8 cellular contexts compared by ENCODE assay signal in the genomic region with DNA sequence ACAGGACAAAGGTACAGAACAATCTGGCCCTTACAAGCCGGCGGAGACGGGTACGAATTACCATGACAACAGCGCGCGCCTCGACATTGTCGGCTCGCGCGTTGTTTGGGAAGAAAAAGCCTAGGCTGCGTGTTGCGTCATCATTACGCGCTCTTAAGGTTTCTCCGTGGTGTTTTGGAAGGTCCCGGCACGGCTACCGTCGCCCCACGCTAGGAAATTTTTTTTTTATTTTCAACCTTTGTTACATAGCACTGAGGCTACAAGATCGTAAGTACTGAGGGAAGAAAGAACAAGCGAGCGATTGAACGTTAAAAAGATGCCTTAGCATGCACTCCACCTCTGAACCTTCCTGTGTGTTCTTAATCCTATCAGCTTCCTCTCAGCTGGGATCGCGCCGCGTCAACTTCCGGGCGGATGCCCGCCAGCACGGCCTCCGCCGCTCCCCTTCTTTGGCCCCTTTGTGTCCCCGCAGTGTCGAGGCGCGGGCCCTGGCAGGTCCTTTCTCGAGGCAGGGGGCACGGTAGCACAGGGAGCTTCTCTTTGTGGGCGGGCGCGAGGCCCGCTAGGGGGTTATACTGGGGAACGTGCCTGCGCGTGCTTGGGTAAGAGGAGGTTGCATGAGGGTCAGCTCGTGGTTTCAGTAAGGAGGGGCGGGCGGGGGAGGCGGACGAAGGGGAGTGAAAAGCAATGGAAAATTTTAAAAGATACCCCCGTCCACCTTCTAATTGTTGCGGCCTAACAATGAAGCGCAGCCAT. TPM values are rescaled to one million over a fixed set of nuclear protein-coding genes. Genes with fewer than 3 reads are reported as not detected.
DNase-seq lines count a peak whose midpoint lies in the region; ATAC-seq and TF ChIP-seq lines count a peak whose summit lies in the region.

SMARCAD1 (plus strand) TSS at position 397 of the 756 bp plus-strand sequence. CDS start 530 bp downstream, outside the sequence.

- intact Hi-C loops in activated CD4-positive, alpha-beta memory T cell treated with anti-CD3 and anti-CD28 coated beads for 36 hours (cut with micrococcal nuclease): loop anchor here (1.0 to 5.0 kb wide), 4 partner anchors 9 to 244 kb away; partner anchors contain the start of gene PDLIM5
- intact Hi-C loops in lower leg skin (cut with DNase I; ENCODE audit: low total_unique reads): no loop called here

- peak within 1 kb of the TSS; percentile 86 for H3K4me3 ChIP-seq in lower leg skin (ENCODE audit: low read depth, poor library complexity, severe bottlenecking)

- H3K27ac Mint-ChIP-seq in activated CD4-positive, alpha-beta memory T cell treated with anti-CD3 and anti-CD28 coated beads for 36 hours: peak within 1 kb of the TSS; percentile 99

- H3K4me1 Mint-ChIP-seq in activated CD4-positive, alpha-beta memory T cell treated with anti-CD3 and anti-CD28 coated beads for 36 hours (ENCODE audit: low read depth): peaks cover 33% of the 10 kb centered on the region

- H3K27me3 Mint-ChIP-seq in activated CD4-positive, alpha-beta memory T cell treated with anti-CD3 and anti-CD28 coated beads for 36 hours: peaks cover 4% of the 10 kb centered on the region

- ATAC-seq in GM19438 (IDR thresholded peaks at IDR 0.05; ENCODE audit: low read depth, unreplicated experiment) (peak; percentile 95), HG03575 (IDR thresholded peaks at IDR 0.05; ENCODE audit: extremely low read depth, insufficient number of reproducible peaks, low FRiP score, unreplicated experiment) (peak; percentile 85)

- DNase-seq in CD1c-positive myeloid dendritic cell (ENCODE audit: extremely low spot score) (peak; percentile 96), NCI-H82 treated with DMSO at 0.1 percent for 48 hours (lab: John Stamatoyannopoulos, UW; ENCODE audit: unreplicated experiment) (peak; percentile 73), ecto neural progenitor cell (ENCODE audit: low spot score) (peak; percentile 91), lower leg skin (ENCODE audit: low spot score in 2 of 2) (peak; percentile 91 to 96)
- peak; percentile 92 for DNase-seq in activated CD4-positive, alpha-beta memory T cell treated with anti-CD3 and anti-CD28 coated beads for 36 hours
- peak; percentile 83 to 84 for DNase-seq in stimulated activated CD4-positive, alpha-beta T cell treated with anti-CD3 and anti-CD28 coated beads, Interleukin-4, amount 100 ng/mL, for 48 hours (ENCODE audit: low read depth in 2 of 2)

- POLR2A ChIA-PET in activated CD4-positive, alpha-beta memory T cell treated with anti-CD3 and anti-CD28 coated beads for 36 hours (lab: Charles Lee): interaction anchor here (1.2 kb wide), 1 partner anchor 94 kb away, joined by 4 read pairs; no protein-coding TSS in a partner anchor

- CTCF ChIA-PET in activated CD4-positive, alpha-beta memory T cell treated with anti-CD3 and anti-CD28 coated beads for 36 hours (lab: Charles Lee): no interaction called here

- TF ChIP-seq POLR2A in lower leg skin (IDR thresholded peaks at IDR 0.05): no peak

- 0% methylated on average over 56 to 57 of the region's 57 CpGs for WGBS in lower leg skin, 2 donors

- peaks cover 20% of the 10 kb centered on the region for H3K36me3 Mint-ChIP-seq in activated CD4-positive, alpha-beta memory T cell treated with anti-CD3 and anti-CD28 coated beads for 36 hours

- no peaks in the 10 kb centered on the region for H3K9me3 Mint-ChIP-seq in activated CD4-positive, alpha-beta memory T cell treated with anti-CD3 and anti-CD28 coated beads for 36 hours

- peak within 1 kb of the TSS; percentile 92 for H3K4me3 Mint-ChIP-seq in activated CD4-positive, alpha-beta memory T cell treated with anti-CD3 and anti-CD28 coated beads for 36 hours

- no peak for TF ChIP-seq CTCF in lower leg skin (IDR thresholded peaks at IDR 0.05)

RNA-seq across cellular contexts. Expression of gene SMARCAD1, which starts in this region (rescaled TPM):
- 10 to 100 TPM; 26.5 to 28.0 TPM for total RNA-seq in activated CD4-positive, alpha-beta memory T cell treated with anti-CD3 and anti-CD28 coated beads for 36 hours
- 10 to 100 TPM; 20.8 to 35.7 (median 23.6) TPM for total RNA-seq in lower leg skin

Comparison
In these comparisons a context has a peak if more than half of its experiments do, and no peak if none do; other contexts are left out.
1. Peak in every context shown above with its lines: DNase-seq, ATAC-seq and H3K4me3 ChIP-seq.